Comparison of ENCODE assay signal across 14 cellular contexts in the genomic region with DNA sequence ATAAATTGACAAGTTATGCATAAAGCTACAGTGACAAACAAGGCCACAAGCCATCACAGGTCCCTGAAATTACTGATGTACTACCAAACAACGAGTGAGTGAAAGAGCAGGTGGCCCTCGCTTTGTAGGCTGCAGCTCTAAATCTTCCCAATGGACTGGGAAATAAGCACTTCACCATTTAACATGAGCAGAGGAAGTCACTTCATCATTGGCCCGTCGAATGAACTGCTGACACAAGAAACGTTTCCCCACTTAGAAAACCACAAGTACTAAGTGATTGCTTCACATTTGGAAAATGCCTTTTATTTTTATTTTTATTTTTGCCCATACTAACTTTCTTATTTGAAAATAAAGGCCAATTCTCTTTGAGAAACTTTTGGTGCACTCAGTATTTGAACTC.
"Had no signal": no experiment of that assay in that cellular context is flagged by ENCODE, and none has a peak within 500 bp of the region (broad histone marks: within the 10 kb centered on the region; RNA-seq: fewer than 3 reads in every experiment).

No MANE protein-coding gene starts in this region.

- H3K4me1 ChIP-seq: body of pancreas, gastroesophageal sphincter, neural progenitor cell, pancreas, suprapubic skin had no signal

- DNase-seq: activated CD4-positive, alpha-beta T cell treated with anti-CD3 and anti-CD28 coated beads, Interleukin-2, amount 50 U/mL, for 4 hours; activated CD4-positive, CD25-positive, alpha-beta regulatory T cell treated with anti-CD3 and anti-CD28 coated beads, Interleukin-2, amount 50 U/mL, for 72 hours; activated T-cell treated with anti-CD3 and anti-CD28 coated beads, Interleukin-2, amount 50 U/mL, for 1 hour; amniotic stem cell; cortex of kidney; effector CD8-positive, alpha-beta T cell; pancreas; stimulated activated CD4-positive, alpha-beta T cell treated with anti-CD3 and anti-CD28 coated beads, Interleukin-4, amount 100 ng/mL, for 1 hour; stimulated activated CD8-positive, alpha-beta memory T cell treated with anti-CD3 and anti-CD28 coated beads, Interleukin-4, amount 100 ng/mL, for 48 hours; stimulated activated naive CD8-positive, alpha-beta T cell treated with anti-CD3 and anti-CD28 coated beads, Interleukin-15, Interleukin-2, amounts not matched to agents 100 U/mL and 50 U/mL, for 24 hours had no signal

- ATAC-seq: body of pancreas; gastroesophageal sphincter; pancreas; stimulated activated naive CD8-positive, alpha-beta T cell treated with anti-CD3 and anti-CD28 coated beads, Interleukin-15, Interleukin-2, amounts not matched to agents 100 U/mL and 50 U/mL, for 24 hours had no signal

- H3K27me3 ChIP-seq: body of pancreas, gastroesophageal sphincter, neural progenitor cell, pancreas, suprapubic skin had no signal

- H3K9ac ChIP-seq: neural progenitor cell had no signal

- H3K4me3 ChIP-seq: body of pancreas, gastroesophageal sphincter, neural progenitor cell, pancreas, suprapubic skin had no signal

- H3K9me3 ChIP-seq: body of pancreas, gastroesophageal sphincter, pancreas, suprapubic skin had no signal

- H3K4me2 ChIP-seq: neural progenitor cell had no signal

- H3K27ac ChIP-seq: body of pancreas, gastroesophageal sphincter, neural progenitor cell, pancreas, suprapubic skin had no signal

- H3K36me3 ChIP-seq: gastroesophageal sphincter, neural progenitor cell, pancreas, suprapubic skin had no signal

- H2AFZ ChIP-seq: neural progenitor cell had no signal
